In genomic region chr6:144007455-144007778, GRCh38 we compare ENCODE assay signal across 8 cellular contexts. TPM values are rescaled to one million over a fixed set of nuclear protein-coding genes. Genes with fewer than 3 reads are reported as not detected.
A peak's percentile ranks its signal among the peaks of the same experiment; 100 is the strongest.
DNase-seq lines count a peak whose midpoint lies in the region; ATAC-seq lines count a peak whose summit lies in the region.

No MANE protein-coding gene starts in this region.

- H3K36me3 ChIP-seq in HUES48 (ENCODE audit: control insufficient read depth, insufficient read depth, low read length), result no peaks in the 10 kb centered on the region
- no peaks in the 10 kb centered on the region for H3K36me3 ChIP-seq in iPS-15b (ENCODE audit: control insufficient read depth, insufficient read depth, low read length)
- no peaks in the 10 kb centered on the region for H3K36me3 ChIP-seq in skeletal muscle tissue (ENCODE audit: control insufficient read depth in 3 of 3, insufficient read depth in 3 of 3, low read length in 3 of 3)

- H3K4me1 Mint-ChIP-seq in activated T-helper 17 cell treated with anti-CD3 and anti-CD28 coated beads, Interleukin-2, amount 50 U/mL, for 72 hours, result peaks cover 5% of the 10 kb centered on the region

- ATAC-seq in activated T-helper 17 cell treated with anti-CD3 and anti-CD28 coated beads, Interleukin-2, amount 50 U/mL, for 72 hours (replicated peaks), result peak; percentile 15
- no peak for ATAC-seq in HG02973 (IDR thresholded peaks at IDR 0.05; ENCODE audit: unreplicated experiment)
- no peak for ATAC-seq in HG03135 (IDR thresholded peaks at IDR 0.05; ENCODE audit: unreplicated experiment)

- H3K4me3 ChIP-seq in HUES48 (ENCODE audit: low read depth, low read length) (peak overlapping the region; percentile 55), iPS-15b (ENCODE audit: low read depth, low read length) (peak overlapping the region; percentile 8), skeletal muscle tissue (ENCODE audit: low read length in 3 of 3) (peak overlapping the region; percentile 56 to 71 (median 57))

- no peak for DNase-seq in NCI-H1105 treated with DMSO at 0.1 percent for 48 hours (lab: John Stamatoyannopoulos, UW)
- DNase-seq in GF-D8 (lab: John Stamatoyannopoulos, UW), result no peak

- H3K27ac Mint-ChIP-seq in activated T-helper 17 cell treated with anti-CD3 and anti-CD28 coated beads, Interleukin-2, amount 50 U/mL, for 72 hours, result peak overlapping the region; percentile 82

- H3K9ac ChIP-seq in HUES48 (ENCODE audit: low read depth, low read length) (no peak overlapping the region), iPS-15b (ENCODE audit: low read depth, low read length) (no peak overlapping the region), skeletal muscle tissue (ENCODE audit: low read depth in 1 of 3, low read length in 3 of 3) (peak overlapping the region in 2 of 3 donors; percentile 50 to 72)

- H3K27ac ChIP-seq in HUES48 (ENCODE audit: low read depth, low read length) (no peak overlapping the region), skeletal muscle tissue (ENCODE audit: low read depth, low read length) (peak overlapping the region; percentile 42)

- H3K4me1 ChIP-seq in HUES48 (ENCODE audit: control insufficient read depth, insufficient read depth, low read length) (no peaks in the 10 kb centered on the region), iPS-15b (ENCODE audit: control insufficient read depth, insufficient read depth, low read length) (no peaks in the 10 kb centered on the region), skeletal muscle tissue (ENCODE audit: control insufficient read depth in 3 of 3, insufficient read depth in 3 of 3, low read length in 3 of 3) (no peaks in the 10 kb centered on the region)

- no peaks in the 10 kb centered on the region for H3K9me3 Mint-ChIP-seq in activated T-helper 17 cell treated with anti-CD3 and anti-CD28 coated beads, Interleukin-2, amount 50 U/mL, for 72 hours

- H3K27me3 ChIP-seq in HUES48 (ENCODE audit: control insufficient read depth, insufficient read depth, low read length) (peaks cover 68% of the 10 kb centered on the region), iPS-15b (ENCODE audit: control insufficient read depth, insufficient read depth, low read length) (peaks cover 64% of the 10 kb centered on the region), skeletal muscle tissue (ENCODE audit: control insufficient read depth in 3 of 3, insufficient read depth in 3 of 3, low read length in 3 of 3) (no peaks in the 10 kb centered on the region)

- no peaks in the 10 kb centered on the region for H3K36me3 Mint-ChIP-seq in activated T-helper 17 cell treated with anti-CD3 and anti-CD28 coated beads, Interleukin-2, amount 50 U/mL, for 72 hours (ENCODE audit: low read depth)

- H3K4me3 Mint-ChIP-seq in activated T-helper 17 cell treated with anti-CD3 and anti-CD28 coated beads, Interleukin-2, amount 50 U/mL, for 72 hours, result peak overlapping the region; percentile 76

- peaks cover 15% of the 10 kb centered on the region for H3K27me3 Mint-ChIP-seq in activated T-helper 17 cell treated with anti-CD3 and anti-CD28 coated beads, Interleukin-2, amount 50 U/mL, for 72 hours

- H3K9me3 ChIP-seq in HUES48 (ENCODE audit: control insufficient read depth, insufficient read depth, low read length) (peaks cover 5% of the 10 kb centered on the region; the same call in 1 of the 2 replicates), iPS-15b (ENCODE audit: control insufficient read depth, insufficient read depth, low read length) (no peaks in the 10 kb centered on the region), skeletal muscle tissue (ENCODE audit: control insufficient read depth in 3 of 3, low read length in 3 of 3) (no peaks in the 10 kb centered on the region)

RNA-seq across cellular contexts. Expression of gene PLAGL1, which starts 0.6 kb away (rescaled TPM):
- total RNA-seq in activated T-helper 17 cell treated with anti-CD3 and anti-CD28 coated beads, Interleukin-2, amount 50 U/mL, for 72 hours, result 10 to 100 TPM; 15.5 to 77.8 TPM
- total RNA-seq in skeletal muscle tissue, result 58.5 TPM

Comparison
In these comparisons a context has a peak if more than half of its experiments do, and no peak if none do; other contexts are left out.
1. H3K9ac ChIP-seq: peak in skeletal muscle tissue (2 of 3); none in HUES48 (single experiment) and iPS-15b (single experiment).
2. Peak in every context shown above with its lines, with median percentiles within 50 percentile points of each other: H3K4me3 ChIP-seq.